In genomic region chr3:10508619-10509260, GRCh38 we compare ENCODE assay signal across 1 cellular context.
TF ChIP-seq lines count a peak whose summit lies in the region.

No MANE protein-coding gene starts in this region.

TF ChIP-seq in HepG2, 621 proteins besides CTCF, POLR2A, EP300 and RAD21 (continued from another document and continues in another):
- TF ChIP-seq ZNF280D (CRISPR knock-in tag; IDR thresholded peaks at IDR 0.05) (peak; percentile 94; the same call in 1 of the 2 replicates), MZF1 (CRISPR knock-in tag; IDR thresholded peaks at IDR 0.05; ENCODE audit: borderline replicate concordance) (no peak), ARID4A (CRISPR knock-in tag; IDR thresholded peaks at IDR 0.05; ENCODE audit: borderline replicate concordance) (peak; percentile 93), ZNF451 (CRISPR knock-in tag; IDR thresholded peaks at IDR 0.05) (peak; percentile 56; the same call in 1 of the 2 replicates), HNRNPK (IDR thresholded peaks at IDR 0.05; ENCODE audit: low read depth, low read length, poor library complexity, severe bottlenecking) (no peak), ZBTB10 (CRISPR knock-in tag; IDR thresholded peaks at IDR 0.05; ENCODE audit: borderline replicate concordance) (peak; percentile 96; the same call in 1 of the 2 replicates), TEF (CRISPR knock-in tag; IDR thresholded peaks at IDR 0.05) (no peak), HDAC6 (IDR thresholded peaks at IDR 0.05; ENCODE audit: low read depth, low read length) (no peak), ZNF652 (CRISPR knock-in tag; IDR thresholded peaks at IDR 0.05; ENCODE audit: borderline replicate concordance, low read depth) (0 out of 2 replicates have a peak, but pooled peaks have one; percentile 58), ZNF10 (CRISPR knock-in tag; IDR thresholded peaks at IDR 0.05; ENCODE audit: borderline replicate concordance, low read depth) (no peak), DMTF1 (CRISPR knock-in tag; IDR thresholded peaks at IDR 0.05) (no peak), ZNF616 (CRISPR knock-in tag; IDR thresholded peaks at IDR 0.05; ENCODE audit: low read depth) (0 out of 2 replicates have a peak, but pooled peaks have one; percentile 48), ZFAT (CRISPR knock-in tag; conservative IDR thresholded peaks at IDR 0.05) (no peak), FOXK1 (CRISPR knock-in tag; IDR thresholded peaks at IDR 0.05; ENCODE audit: borderline replicate concordance, low read depth) (peak; percentile 86; the same call in 1 of the 2 replicates), EZH2 (conservative IDR thresholded peaks at IDR 0.05; ENCODE audit: low read depth, low read length) (no peak), IKZF4 (CRISPR knock-in tag; IDR thresholded peaks at IDR 0.05; ENCODE audit: borderline replicate concordance, low read depth, not compliant biosample characterization) (no peak), ZNF230 (CRISPR knock-in tag; IDR thresholded peaks at IDR 0.05) (no peak), ZNF12 (CRISPR knock-in tag; IDR thresholded peaks at IDR 0.05) (peak; percentile 87), KDM2A (CRISPR knock-in tag; IDR thresholded peaks at IDR 0.05; ENCODE audit: borderline replicate concordance, low read depth) (peak; percentile 49), ZNF713 (CRISPR knock-in tag; IDR thresholded peaks at IDR 0.05) (0 out of 2 replicates have a peak, but pooled peaks have one; percentile 57), ZMAT5 (CRISPR knock-in tag; IDR thresholded peaks at IDR 0.05; ENCODE audit: borderline replicate concordance, low read depth) (no peak), DDIT3 (CRISPR knock-in tag; IDR thresholded peaks at IDR 0.05) (no peak), BHLHE40 (IDR thresholded peaks at IDR 0.05; ENCODE audit: low read length) (no peak), ZBTB1 (CRISPR knock-in tag; IDR thresholded peaks at IDR 0.05; ENCODE audit: borderline replicate concordance) (no peak), ZNF720 (CRISPR knock-in tag; IDR thresholded peaks at IDR 0.05) (no peak), DZIP1 (CRISPR knock-in tag; IDR thresholded peaks at IDR 0.05) (no peak), GABPA (IDR thresholded peaks at IDR 0.05; ENCODE audit: low read depth, low read length) (no peak), GABPA (CRISPR knock-in tag; IDR thresholded peaks at IDR 0.05; ENCODE audit: low read depth) (peak; percentile 63), ADNP (CRISPR knock-in tag; IDR thresholded peaks at IDR 0.05) (no peak), ZFP41 (CRISPR knock-in tag; IDR thresholded peaks at IDR 0.05; ENCODE audit: borderline replicate concordance) (no peak), ZNF503 (CRISPR knock-in tag; IDR thresholded peaks at IDR 0.05) (peak; percentile 92), ZBTB14 (CRISPR knock-in tag; IDR thresholded peaks at IDR 0.05) (no peak), ZNF33B (CRISPR knock-in tag; IDR thresholded peaks at IDR 0.05) (no peak), ZNF660 (CRISPR knock-in tag; IDR thresholded peaks at IDR 0.05; ENCODE audit: borderline replicate concordance, low read depth) (no peak), ZNF577 (CRISPR knock-in tag; IDR thresholded peaks at IDR 0.05; ENCODE audit: borderline replicate concordance, low read depth) (no peak), RARG (CRISPR knock-in tag; IDR thresholded peaks at IDR 0.05; ENCODE audit: low read depth) (no peak), ZNF563 (CRISPR knock-in tag; IDR thresholded peaks at IDR 0.05) (peak; percentile 53; the same call in 1 of the 2 replicates), YEATS4 (CRISPR knock-in tag; IDR thresholded peaks at IDR 0.05; ENCODE audit: borderline replicate concordance) (peak; percentile 73; the same call in 1 of the 2 replicates), ZNF549 (CRISPR knock-in tag; IDR thresholded peaks at IDR 0.05) (no peak)
